ENCODE assay signal across 15 cellular contexts in the genomic region with DNA sequence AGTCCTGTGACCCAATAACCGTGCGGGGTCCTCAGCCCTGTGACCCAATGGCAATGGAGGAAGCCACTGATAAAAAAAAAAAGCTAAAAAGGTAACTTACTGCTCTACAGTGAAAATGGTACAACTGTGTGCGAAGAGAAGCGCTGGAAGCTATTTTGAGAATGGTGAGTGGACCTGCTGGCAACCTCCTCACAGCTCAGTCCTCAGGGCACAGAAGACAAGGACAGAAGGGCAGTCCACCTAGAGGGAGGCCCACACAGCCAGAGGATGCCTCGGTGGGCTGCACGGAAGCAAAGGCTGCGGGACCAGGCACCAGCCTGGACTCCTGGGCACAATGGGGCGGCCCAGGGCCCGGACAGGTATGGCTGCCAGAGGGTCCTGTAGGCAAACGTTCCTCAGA. TPM values are rescaled to one million over a fixed set of nuclear protein-coding genes. Genes with fewer than 3 reads are reported as not detected.
DNase-seq lines count a peak whose midpoint lies in the region; ATAC-seq and TF ChIP-seq lines count a peak whose summit lies in the region.
"Had no signal": no experiment of that assay in that cellular context is flagged by ENCODE, and none has a peak within 500 bp of the region (broad histone marks: within the 10 kb centered on the region; RNA-seq: fewer than 3 reads in every experiment).

No MANE protein-coding gene starts in this region.

- no peak overlapping the region for H3K4me3 Mint-ChIP-seq in activated naive CD4-positive, alpha-beta T cell treated with anti-CD3 and anti-CD28 coated beads for 36 hours
- H3K4me3 Mint-ChIP-seq in T-helper 17 cell = peak overlapping the region; percentile 28
- H3K4me3 Mint-ChIP-seq: CD14-positive monocyte had no signal

- TF ChIP-seq CTCF in heart left ventricle (IDR thresholded peaks at IDR 0.05) (no peak), gastrocnemius medialis (IDR thresholded peaks at IDR 0.05 in 4 of 5, conservative IDR thresholded peaks at IDR 0.05 in 1 of 5) (no peak)

- peaks cover 39% of the 10 kb centered on the region for H3K4me1 Mint-ChIP-seq in activated naive CD4-positive, alpha-beta T cell treated with anti-CD3 and anti-CD28 coated beads for 36 hours (ENCODE audit: low read depth)
- H3K4me1 Mint-ChIP-seq in T-helper 17 cell = peaks cover 48% of the 10 kb centered on the region

- H3K27me3 ChIP-seq in heart left ventricle = no peaks in the 10 kb centered on the region
- no peaks in the 10 kb centered on the region for H3K27me3 ChIP-seq in gastrocnemius medialis
- H3K27me3 ChIP-seq: Peyer's patch had no signal

- ATAC-seq in T-helper 17 cell (no peak), heart left ventricle (peak; percentile 56 to 73 (median 70)), gastrocnemius medialis (peak; percentile 67 to 86), GM19023 (IDR thresholded peaks at IDR 0.05; ENCODE audit: unreplicated experiment) (no peak)

- H3K9me3 ChIP-seq in T-helper 17 cell (ENCODE audit: control insufficient read depth, low read length, poor library complexity, severe bottlenecking) (no peaks in the 10 kb centered on the region), heart left ventricle (no peaks in the 10 kb centered on the region), gastrocnemius medialis (no peaks in the 10 kb centered on the region)
- H3K9me3 ChIP-seq: Peyer's patch had no signal

- intact Hi-C loops in activated naive CD4-positive, alpha-beta T cell treated with anti-CD3 and anti-CD28 coated beads for 36 hours (cut with micrococcal nuclease) = no loop called here
- intact Hi-C loops in heart left ventricle (cut with DNase I) (loop anchor here in 2 of 10 donors (10.0 kb wide), 2 partner anchors 63 to 123 kb away; partner anchors contain the start of genes ZBED4 (in 2 of the 2), ALG12 (in 1 of the 2) and CRELD2 (in 1 of the 2)), gastrocnemius medialis (cut with DNase I; ENCODE audit: low total_unique reads) (loop anchor here (5.0 kb wide), 1 partner anchor 35 kb away; the partner anchor contains the start of gene BRD1)

- no peak for DNase-seq in activated naive CD4-positive, alpha-beta T cell treated with anti-CD3 and anti-CD28 coated beads for 36 hours
- no peak for DNase-seq in activated naive CD4-positive, alpha-beta T cell treated with Interleukin-2 at 50 U/mL for 16 hours
- DNase-seq in T-helper 17 cell (no peak), heart left ventricle (peak in 2 of 5 donors; percentile 52 to 57), gastrocnemius medialis (peak in 1 of 2 donors; percentile 66), anterior cingulate cortex (lab: John Stamatoyannopoulos, UW) (no peak), NCI-H446 (lab: John Stamatoyannopoulos, UW) (no peak)
- DNase-seq: DMS79, MV-4-11, NCI-H1417 treated with DMSO at 0.1 percent for 48 hours, NCI-H2029, NCI-H510A treated with DMSO at 0.1 percent for 48 hours, Peyer's patch had no signal

- no peak for TF ChIP-seq POLR2A in heart left ventricle (IDR thresholded peaks at IDR 0.05)
- no peak for TF ChIP-seq POLR2A in gastrocnemius medialis (IDR thresholded peaks at IDR 0.05)

- CTCF ChIA-PET in activated naive CD4-positive, alpha-beta T cell treated with anti-CD3 and anti-CD28 coated beads for 36 hours (lab: Charles Lee) = no interaction called here

- H3K27ac ChIP-seq in heart left ventricle (peak overlapping the region in 6 of 12 donors; percentile 30 to 70 (median 39)), gastrocnemius medialis (peak overlapping the region; percentile 48 to 83 (median 76))
- H3K27ac ChIP-seq: Peyer's patch had no signal

- H3K4me3 ChIP-seq in heart left ventricle (no peak overlapping the region), gastrocnemius medialis (no peak overlapping the region)
- H3K4me3 ChIP-seq: Peyer's patch had no signal

- H3K36me3 Mint-ChIP-seq in activated naive CD4-positive, alpha-beta T cell treated with anti-CD3 and anti-CD28 coated beads for 36 hours (ENCODE audit: low read depth) = peaks cover 35% of the 10 kb centered on the region
- H3K36me3 Mint-ChIP-seq in T-helper 17 cell (ENCODE audit: low read depth) = peaks cover 11% of the 10 kb centered on the region

- 73 to 81% (median 76%) methylated on average over 10 of the region's 10 CpGs for WGBS in heart left ventricle, 4 donors

- peak overlapping the region; percentile 75 for H3K27ac Mint-ChIP-seq in activated naive CD4-positive, alpha-beta T cell treated with anti-CD3 and anti-CD28 coated beads for 36 hours
- peak overlapping the region; percentile 39 for H3K27ac Mint-ChIP-seq in T-helper 17 cell

- no peaks in the 10 kb centered on the region for H3K27me3 Mint-ChIP-seq in activated naive CD4-positive, alpha-beta T cell treated with anti-CD3 and anti-CD28 coated beads for 36 hours (ENCODE audit: low read depth)
- no peaks in the 10 kb centered on the region for H3K27me3 Mint-ChIP-seq in T-helper 17 cell

- in situ Hi-C loops in gastrocnemius medialis (cut with MboI; ENCODE audit: low sequenced_read_pairs in 4 of 4) = loop anchor here in 1 of 4 donors (25.0 kb wide), 1 partner anchor 95 kb away; no protein-coding TSS in a partner anchor

- no peaks in the 10 kb centered on the region for H3K9me3 Mint-ChIP-seq in activated naive CD4-positive, alpha-beta T cell treated with anti-CD3 and anti-CD28 coated beads for 36 hours

- peaks cover 0 to 76% (median 69%) of the 10 kb centered on the region in 9 donors for H3K36me3 ChIP-seq in heart left ventricle
- peaks cover 4 to 48% of the 10 kb centered on the region in 2 donors for H3K36me3 ChIP-seq in gastrocnemius medialis

- H3K4me1 ChIP-seq in heart left ventricle (peaks cover 12 to 58% (median 53%) of the 10 kb centered on the region in 12 donors), gastrocnemius medialis (peaks cover 60 to 61% of the 10 kb centered on the region in 2 donors)

RNA-seq across cellular contexts. Expression of gene BRD1, which starts 35.6 kb away (rescaled TPM):
- 10 to 100 TPM; 26.0 to 27.0 TPM for total RNA-seq in activated naive CD4-positive, alpha-beta T cell treated with anti-CD3 and anti-CD28 coated beads for 36 hours
- total RNA-seq in T-helper 17 cell (100 to 1,000 TPM; 127 to 153 TPM), heart left ventricle (10 to 100 TPM; 13.9 to 27.0 (median 18.5) TPM), gastrocnemius medialis (10 to 100 TPM; 15.6 to 25.2 (median 18.1) TPM)
- polyA plus RNA-seq in heart left ventricle = 10 to 100 TPM; 12.0 TPM

Comparison
In these comparisons a context has a peak if more than half of its experiments do, and no peak if none do; other contexts are left out.
1. ATAC-seq: peak in heart left ventricle (4 of 4) and gastrocnemius medialis (2 of 2); none in T-helper 17 cell (single experiment) and GM19023 (single experiment).
2. RNA of gene BRD1, which starts 35.6 kb away (total RNA-seq): 127 to 153 TPM in T-helper 17 cell; 26.0 to 27.0 TPM in activated naive CD4-positive, alpha-beta T cell treated with anti-CD3 and anti-CD28 coated beads for 36 hours, 13.9 to 27.0 TPM in heart left ventricle and 15.6 to 25.2 TPM in gastrocnemius medialis; every median in the first group is over 4 times any median in the second.